ENCODE assay signal across 8 cellular contexts in the genomic region with DNA sequence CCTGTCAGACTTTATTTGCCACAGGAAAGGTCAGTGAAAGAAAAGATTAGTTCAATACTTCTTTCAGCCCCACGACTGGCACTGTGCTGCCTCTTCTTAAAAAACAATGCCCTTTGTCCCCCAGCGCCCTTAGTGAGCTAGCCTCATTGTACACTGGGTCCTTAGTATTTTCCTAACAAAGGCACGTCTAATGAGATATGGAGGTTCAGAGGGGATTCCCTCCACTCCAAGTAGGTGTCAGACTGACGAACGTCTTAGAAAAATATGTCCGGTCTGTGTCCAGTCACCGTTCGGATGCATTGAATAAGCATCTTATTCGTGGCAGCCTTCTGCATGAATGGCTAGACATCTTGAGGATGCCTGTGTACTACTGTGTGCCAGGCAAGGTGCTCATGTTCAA. TPM values are rescaled to one million over a fixed set of nuclear protein-coding genes. Genes with fewer than 3 reads are reported as not detected.
DNase-seq lines count a peak whose midpoint lies in the region; ATAC-seq, FAIRE-seq and TF ChIP-seq lines count a peak whose summit lies in the region.

No MANE protein-coding gene starts in this region.

- peak overlapping the region; percentile 87 for H3K4me2 ChIP-seq in GM12878 (ENCODE audit: control insufficient read depth, insufficient read depth)

- H4K20me1 ChIP-seq in GM12878 (ENCODE audit: control insufficient read depth, insufficient read depth): no peaks in the 10 kb centered on the region

- H3K9me3 Mint-ChIP-seq in HFFc6: no peaks in the 10 kb centered on the region

- H3K79me2 ChIP-seq in GM12878 (ENCODE audit: control insufficient read depth, insufficient read depth, low read length): no peaks in the 10 kb centered on the region; the same call in 1 of the 2 replicates

- intact Hi-C loops in GM12878 (cut with micrococcal nuclease; ENCODE audit: unreplicated experiment): no loop called here

- no peak for FAIRE-seq in GM12878 (lab: Jason Lieb, UNC)
- no peak for FAIRE-seq in HTR-8/SVneo (lab: Jason Lieb, UNC)

- H3K4me1 Mint-ChIP-seq in HFFc6 (ENCODE audit: low read depth): peaks cover 20% of the 10 kb centered on the region

- SMC1A ChIA-PET in GM12878 (lab: Charles Lee; ENCODE audit: uncharacterized antibody, unreplicated experiment): no interaction called here

- 69% methylated on average over 9 of the region's 9 CpGs for WGBS in GM12878 (ENCODE audit: insufficient coverage, insufficient replicate concordance, low lambda C conversion rate, missing lambda C conversion rate)

- H3K9me3 ChIP-seq in GM12878 (replicated peaks; ENCODE audit: control insufficient read depth, insufficient read depth, low read length): no peaks in the 10 kb centered on the region

- no peaks in the 10 kb centered on the region for H3K36me3 ChIP-seq in GM12878 (ENCODE audit: control insufficient read depth in 2 of 2, insufficient read depth in 2 of 2, low read length in 1 of 2)

- H3K27me3 ChIP-seq in GM12878 (replicated peaks in 1 of 2; ENCODE audit: control insufficient read depth in 2 of 2, insufficient read depth in 2 of 2, low read length in 1 of 2): no peaks in the 10 kb centered on the region

- in situ Hi-C loops in GM12878 (cut with MboI): no loop called here

- no peak for TF ChIP-seq CTCF in 22Rv1 (IDR thresholded peaks at IDR 0.05)
- TF ChIP-seq CTCF in HFFc6 (IDR thresholded peaks at IDR 0.05): no peak
- no peak for TF ChIP-seq CTCF in GM12878 (IDR thresholded peaks at IDR 0.05 in 2 of 3, conservative IDR thresholded peaks at IDR 0.05 in 1 of 3; ENCODE audit: control insufficient read depth in 2 of 3, extremely low read depth in 1 of 3, insufficient read depth in 1 of 3, low read depth in 3 of 3, low read length in 3 of 3)

- BruUV-seq in GM12878 (replicated peaks; lab: Mats Ljungman, UMichigan): TSS peak; percentile 43

- H3K4me1 ChIP-seq in GM12878 (ENCODE audit: control insufficient read depth, insufficient read depth, low read length): peaks cover 20% of the 10 kb centered on the region

- H3K27me3 Mint-ChIP-seq in HFFc6 (ENCODE audit: insufficient read depth): 0 out of 2 replicates have a peak, but pooled peaks cover 1% of the 10 kb centered on the region

- no peak overlapping the region for H3K9ac ChIP-seq in GM12878 (ENCODE audit: control insufficient read depth, insufficient read depth, low read length)

- H3K36me3 Mint-ChIP-seq in HFFc6 (ENCODE audit: low read depth): peaks cover 14% of the 10 kb centered on the region

- RAD21 ChIA-PET in GM12878 (lab: Charles Lee; ENCODE audit: unreplicated experiment): interaction anchor here (1.0 kb wide), 1 partner anchor 37 kb away, joined by 3 read pairs; no protein-coding TSS in a partner anchor

- POLR2A ChIA-PET in GM12878 (lab: Charles Lee): no interaction called here

- H3K4me3 ChIP-seq in GM12878: peak overlapping the region; percentile 74; the same call in 1 of the 2 replicates

- TF ChIP-seq EP300 in GM12878 (IDR thresholded peaks at IDR 0.05; ENCODE audit: borderline replicate concordance in 1 of 2, control insufficient read depth in 1 of 2, low read depth in 2 of 2, low read length in 2 of 2): no peak

- H2AFZ ChIP-seq in GM12878 (ENCODE audit: control insufficient read depth, low read depth, low read length): peak overlapping the region; percentile 78; the same call in 1 of the 2 replicates

- H3K27ac ChIP-seq in 22Rv1 (peak overlapping the region; percentile 89), GM12878 (ENCODE audit: control insufficient read depth, insufficient read depth) (no peak overlapping the region)

- peak overlapping the region; percentile 88 for H3K4me3 Mint-ChIP-seq in HFFc6

- CTCF ChIA-PET in GM12878 (lab: Yijun Ruan, JAX): interaction anchor here (0.6 kb wide), 1 partner anchor 11 kb away, joined by 3 read pairs; no protein-coding TSS in a partner anchor

- ATAC-seq in GM12878: no peak
- ATAC-seq in GM18517 (IDR thresholded peaks at IDR 0.05; ENCODE audit: unreplicated experiment): no peak

- DNase-seq in HFFc6: no peak
- DNase-seq in GM12878 (ENCODE audit: low read depth, low spot score): no peak
- peak; percentile 88 for DNase-seq in medulla oblongata (ENCODE audit: extremely low spot score)
- no peak for DNase-seq in DMS114 treated with DMSO at 0.1 percent for 48 hours (lab: John Stamatoyannopoulos, UW; ENCODE audit: unreplicated experiment)
- DNase-seq in LoVo (ENCODE audit: low spot score): no peak
- no peak for DNase-seq in HTR-8/SVneo (ENCODE audit: insufficient read length, low spot score)

- peak overlapping the region; percentile 76; the same call in 1 of the 2 replicates for H3K27ac Mint-ChIP-seq in HFFc6

- TF ChIP-seq POLR2A in GM12878 (IDR thresholded peaks at IDR 0.05; ENCODE audit: low read depth, low read length): no peak

- no peak for TF ChIP-seq RAD21 in GM12878 (IDR thresholded peaks at IDR 0.05; ENCODE audit: insufficient read depth, low read depth, low read length)

TF ChIP-seq in GM12878, 131 proteins besides CTCF, POLR2A, EP300 and RAD21 (continues in another document):
- TF ChIP-seq, protein P1, sequence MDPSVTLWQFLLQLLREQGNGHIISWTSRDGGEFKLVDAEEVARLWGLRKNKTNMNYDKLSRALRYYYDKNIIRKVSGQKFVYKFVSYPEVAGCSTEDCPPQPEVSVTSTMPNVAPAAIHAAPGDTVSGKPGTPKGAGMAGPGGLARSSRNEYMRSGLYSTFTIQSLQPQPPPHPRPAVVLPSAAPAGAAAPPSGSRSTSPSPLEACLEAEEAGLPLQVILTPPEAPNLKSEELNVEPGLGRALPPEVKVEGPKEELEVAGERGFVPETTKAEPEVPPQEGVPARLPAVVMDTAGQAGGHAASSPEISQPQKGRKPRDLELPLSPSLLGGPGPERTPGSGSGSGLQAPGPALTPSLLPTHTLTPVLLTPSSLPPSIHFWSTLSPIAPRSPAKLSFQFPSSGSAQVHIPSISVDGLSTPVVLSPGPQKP (IDR thresholded peaks at IDR 0.05; ENCODE audit: low read depth, low read length): no peak
- TF ChIP-seq, protein P2, sequence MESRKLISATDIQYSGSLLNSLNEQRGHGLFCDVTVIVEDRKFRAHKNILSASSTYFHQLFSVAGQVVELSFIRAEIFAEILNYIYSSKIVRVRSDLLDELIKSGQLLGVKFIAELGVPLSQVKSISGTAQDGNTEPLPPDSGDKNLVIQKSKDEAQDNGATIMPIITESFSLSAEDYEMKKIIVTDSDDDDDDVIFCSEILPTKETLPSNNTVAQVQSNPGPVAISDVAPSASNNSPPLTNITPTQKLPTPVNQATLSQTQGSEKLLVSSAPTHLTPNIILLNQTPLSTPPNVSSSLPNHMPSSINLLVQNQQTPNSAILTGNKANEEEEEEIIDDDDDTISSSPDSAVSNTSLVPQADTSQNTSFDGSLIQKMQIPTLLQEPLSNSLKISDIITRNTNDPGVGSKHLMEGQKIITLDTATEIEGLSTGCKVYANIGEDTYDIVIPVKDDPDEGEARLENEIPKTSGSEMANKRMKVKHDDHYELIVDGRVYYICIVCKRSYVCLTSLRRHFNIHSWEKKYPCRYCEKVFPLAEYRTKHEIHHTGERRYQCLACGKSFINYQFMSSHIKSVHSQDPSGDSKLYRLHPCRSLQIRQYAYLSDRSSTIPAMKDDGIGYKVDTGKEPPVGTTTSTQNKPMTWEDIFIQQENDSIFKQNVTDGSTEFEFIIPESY (IDR thresholded peaks at IDR 0.05): no peak
- TF ChIP-seq SREBF2 (IDR thresholded peaks at IDR 0.05; ENCODE audit: low read length) (no peak), SREBF1 (IDR thresholded peaks at IDR 0.05; ENCODE audit: low read length) (no peak), CREB1 (IDR thresholded peaks at IDR 0.05; ENCODE audit: low read depth) (no peak), NR2C2 (IDR thresholded peaks at IDR 0.05; ENCODE audit: borderline replicate concordance, control insufficient read depth, insufficient read length, low read depth) (no peak)

RNA-seq across cellular contexts. Expression of a gene that starts 1.1 kb away (rescaled TPM):
- total RNA-seq in HFFc6 (2021; fragmentation: NEBNext Ultra II Directional; extraction: Animal tissue kit (Norgen Biotek cat#: 25700)): 10 to 100 TPM; 28.7 to 38.3 (median 33.9) TPM
- total RNA-seq in GM12878 (2013; cell fraction: nucleolus; rRNA removed): 4.3 TPM in 2 replicates
- total RNA-seq in GM12878 (2014; rRNA removed) (40.8 and 41.2 TPM in 2 replicates), GM12878 (2014; rRNA removed; fragmentation: Illumina TruSeq; extraction: Trizol) (18.1 and 19.5 TPM in 2 replicates), GM12878 (2021) (30.6 and 31.1 TPM in 2 replicates)
- 6.2 TPM for polyA plus RNA-seq in GM12878 (2011; ENCODE audit: low read depth)
- polyA plus RNA-seq in GM12878 (2011; rRNA removed) (17.8 and 23.5 TPM in 2 replicates), GM12878 (2014; fragmentation: Illumina TruSeq; extraction: Trizol) (24.1 and 29.0 TPM in 2 replicates), GM12878 (2014; fragmentation: Nextera tagmentation; extraction: Ambion mirVana) (10 to 100 TPM in 1 of 2 experiments, 1 to 10 TPM in 1; 9.9 to 12.5 TPM), GM12878 (2014; rRNA removed) (50.0 and 51.9 TPM in 2 replicates), GM12878 (2016; fragmentation: Nextera tagmentation; extraction: Ambion mirVana) (10 to 100 TPM; 31.9 to 37.4 TPM)
- 19.5 and 23.2 TPM in 2 replicates for polyA plus RNA-seq in GM12878 (2011; cell fraction: cytosol; rRNA removed)
- polyA plus RNA-seq in GM12878 (2011; cell fraction: nucleus; rRNA removed): 12.9 and 15.3 TPM in 2 replicates
- polyA plus RNA-seq in GM12878 (2012): 11.6 and 16.4 TPM in 2 replicates
- polyA minus RNA-seq in GM12878 (2011; rRNA and poly(A)+ RNA removed): 16.4 and 21.4 TPM in 2 replicates
- 11.1 and 15.7 TPM in 2 replicates for polyA minus RNA-seq in GM12878 (2011; cell fraction: cytosol; rRNA and poly(A)+ RNA removed)
- polyA minus RNA-seq in GM12878 (2011; cell fraction: nucleus; rRNA and poly(A)+ RNA removed): 6.0 and 8.9 TPM in 2 replicates

RNA-seq across cellular contexts. Expression of a gene that starts 36.2 kb away (rescaled TPM):
- 100 to 1,000 TPM; 102 to 134 (median 111) TPM for total RNA-seq in HFFc6 (2021; fragmentation: NEBNext Ultra II Directional; extraction: Animal tissue kit (Norgen Biotek cat#: 25700))
- 144 and 149 TPM in 2 replicates for total RNA-seq in GM12878 (2013; cell fraction: nucleolus; rRNA removed)
- total RNA-seq in GM12878 (2014; rRNA removed) (66.5 and 77.5 TPM in 2 replicates), GM12878 (2014; rRNA removed; fragmentation: Illumina TruSeq; extraction: Trizol) (137 and 145 TPM in 2 replicates), GM12878 (2021) (58.0 and 61.0 TPM in 2 replicates)
- polyA plus RNA-seq in GM12878 (2011; ENCODE audit: low read depth): 47.7 TPM
- polyA plus RNA-seq in GM12878 (2011; rRNA removed) (152 and 175 TPM in 2 replicates), GM12878 (2014; fragmentation: Illumina TruSeq; extraction: Trizol) (142 and 198 TPM in 2 replicates), GM12878 (2014; fragmentation: Nextera tagmentation; extraction: Ambion mirVana) (10 to 100 TPM; 56.0 to 73.5 TPM), GM12878 (2014; rRNA removed) (61.1 and 72.9 TPM in 2 replicates), GM12878 (2016; fragmentation: Nextera tagmentation; extraction: Ambion mirVana) (100 to 1,000 TPM in 1 of 2 experiments, 10 to 100 TPM in 1; 94.4 to 104 TPM)
- 60.3 and 89.4 TPM in 2 replicates for polyA plus RNA-seq in GM12878 (2011; cell fraction: cytosol; rRNA removed)
- 175 and 179 TPM in 2 replicates for polyA plus RNA-seq in GM12878 (2011; cell fraction: nucleus; rRNA removed)
- 55.1 and 60.8 TPM in 2 replicates for polyA plus RNA-seq in GM12878 (2012)
- polyA minus RNA-seq in GM12878 (2011; rRNA and poly(A)+ RNA removed): 88.4 and 98.2 TPM in 2 replicates
- 37.7 and 60.1 TPM in 2 replicates for polyA minus RNA-seq in GM12878 (2011; cell fraction: cytosol; rRNA and poly(A)+ RNA removed)
- polyA minus RNA-seq in GM12878 (2011; cell fraction: nucleus; rRNA and poly(A)+ RNA removed): 38.4 and 44.7 TPM in 2 replicates
